Comparison of ENCODE assay signal across 31 cellular contexts in genomic region chr11:70304208-70304603, GRCh38.
"Had no signal": no experiment of that assay in that cellular context is flagged by ENCODE, and none has a peak within 500 bp of the region (broad histone marks: within the 10 kb centered on the region; RNA-seq: fewer than 3 reads in every experiment).

No MANE protein-coding gene starts in this region.

- H3K27me3 ChIP-seq: brain microvascular endothelial cell, dorsolateral prefrontal cortex, esophagus squamous epithelium, gastroesophageal sphincter, heart right ventricle, hepatocyte had no signal

- H3K4me3 Mint-ChIP-seq: activated CD4-positive, alpha-beta memory T cell treated with anti-CD3 and anti-CD28 coated beads, Interleukin-2, amount 10 ng/mL, durations not matched to agents 7 days and 5 days; activated CD4-positive, alpha-beta T cell treated with anti-CD3 and anti-CD28 coated beads, Interleukin-2, amount 10 ng/mL, durations not matched to agents 7 days and 5 days; activated naive CD4-positive, alpha-beta T cell treated with anti-CD3 and anti-CD28 coated beads for 36 hours; activated naive CD4-positive, alpha-beta T cell treated with anti-CD3 and anti-CD28 coated beads, Interleukin-2, amount 50 U/mL, for 24 hours; activated naive CD8-positive, alpha-beta T cell treated with anti-CD3 and anti-CD28 coated beads for 36 hours; activated T-cell treated with anti-CD3 and anti-CD28 coated beads, Interleukin-2, amount 50 U/mL, for 24 hours; activated T-cell treated with anti-CD3 and anti-CD28 coated beads, Interleukin-2, amount 50 U/mL, for 72 hours; central memory CD8-positive, alpha-beta T cell; dendritic cell treated with granulocyte-macrophage colony-stimulating factor and Interleukin-4, amounts not matched to agents 40 ng/mL and 50 ng/mL, for 4 days; T-helper 17 cell; T-helper 2 cell treated with Interferon-gamma antibody and Interleukin-4, amounts not matched to agents 5 μg/mL and 100 μg/mL, for 36 hours had no signal

- H3K4me3 ChIP-seq: coronary artery, dorsolateral prefrontal cortex, esophagus squamous epithelium, gastroesophageal sphincter, heart right ventricle, hepatocyte had no signal

- H3K27ac Mint-ChIP-seq: activated CD4-positive, alpha-beta memory T cell treated with anti-CD3 and anti-CD28 coated beads, Interleukin-2, amount 10 ng/mL, durations not matched to agents 7 days and 5 days; activated CD4-positive, alpha-beta T cell treated with anti-CD3 and anti-CD28 coated beads, Interleukin-2, amount 10 ng/mL, durations not matched to agents 7 days and 5 days; activated naive CD4-positive, alpha-beta T cell treated with anti-CD3 and anti-CD28 coated beads for 36 hours; activated naive CD4-positive, alpha-beta T cell treated with anti-CD3 and anti-CD28 coated beads, Interleukin-2, amount 50 U/mL, for 24 hours; activated naive CD8-positive, alpha-beta T cell treated with anti-CD3 and anti-CD28 coated beads for 36 hours; activated T-cell treated with anti-CD3 and anti-CD28 coated beads, Interleukin-2, amount 50 U/mL, for 24 hours; activated T-cell treated with anti-CD3 and anti-CD28 coated beads, Interleukin-2, amount 50 U/mL, for 72 hours; dendritic cell treated with granulocyte-macrophage colony-stimulating factor and Interleukin-4, amounts not matched to agents 40 ng/mL and 50 ng/mL, for 4 days; T-helper 17 cell; T-helper 2 cell treated with Interferon-gamma antibody and Interleukin-4, amounts not matched to agents 5 μg/mL and 100 μg/mL, for 36 hours had no signal

- H2AFZ ChIP-seq: hepatocyte had no signal

- H3K9me3 Mint-ChIP-seq: activated CD4-positive, alpha-beta memory T cell treated with anti-CD3 and anti-CD28 coated beads, Interleukin-2, amount 10 ng/mL, durations not matched to agents 7 days and 5 days; activated CD4-positive, alpha-beta T cell treated with anti-CD3 and anti-CD28 coated beads, Interleukin-2, amount 10 ng/mL, durations not matched to agents 7 days and 5 days; activated naive CD4-positive, alpha-beta T cell treated with anti-CD3 and anti-CD28 coated beads for 36 hours; activated naive CD4-positive, alpha-beta T cell treated with anti-CD3 and anti-CD28 coated beads, Interleukin-2, amount 50 U/mL, for 24 hours; activated naive CD8-positive, alpha-beta T cell treated with anti-CD3 and anti-CD28 coated beads for 36 hours; activated T-cell treated with anti-CD3 and anti-CD28 coated beads, Interleukin-2, amount 50 U/mL, for 24 hours; activated T-cell treated with anti-CD3 and anti-CD28 coated beads, Interleukin-2, amount 50 U/mL, for 72 hours; central memory CD8-positive, alpha-beta T cell; dendritic cell treated with granulocyte-macrophage colony-stimulating factor and Interleukin-4, amounts not matched to agents 40 ng/mL and 50 ng/mL, for 4 days; T-helper 2 cell treated with Interferon-gamma antibody and Interleukin-4, amounts not matched to agents 5 μg/mL and 100 μg/mL, for 36 hours had no signal

- ATAC-seq: activated T-cell treated with anti-CD3 and anti-CD28 coated beads, Interleukin-2, amount 50 U/mL, for 72 hours; gastroesophageal sphincter; T-helper 17 cell had no signal

- H3K27me3 Mint-ChIP-seq: activated CD4-positive, alpha-beta memory T cell treated with anti-CD3 and anti-CD28 coated beads, Interleukin-2, amount 10 ng/mL, durations not matched to agents 7 days and 5 days; activated CD4-positive, alpha-beta T cell treated with anti-CD3 and anti-CD28 coated beads, Interleukin-2, amount 10 ng/mL, durations not matched to agents 7 days and 5 days; activated naive CD4-positive, alpha-beta T cell treated with anti-CD3 and anti-CD28 coated beads, Interleukin-2, amount 50 U/mL, for 24 hours; activated naive CD8-positive, alpha-beta T cell treated with anti-CD3 and anti-CD28 coated beads for 36 hours; activated T-cell treated with anti-CD3 and anti-CD28 coated beads, Interleukin-2, amount 50 U/mL, for 24 hours; central memory CD8-positive, alpha-beta T cell; dendritic cell treated with granulocyte-macrophage colony-stimulating factor and Interleukin-4, amounts not matched to agents 40 ng/mL and 50 ng/mL, for 4 days; T-helper 17 cell had no signal

- H3K27ac ChIP-seq: brain microvascular endothelial cell, dorsolateral prefrontal cortex, heart right ventricle, hepatocyte had no signal

- FAIRE-seq: astrocyte, bronchial epithelial cell had no signal

- H3K4me1 Mint-ChIP-seq: activated CD4-positive, alpha-beta memory T cell treated with anti-CD3 and anti-CD28 coated beads, Interleukin-2, amount 10 ng/mL, durations not matched to agents 7 days and 5 days; activated CD4-positive, alpha-beta T cell treated with anti-CD3 and anti-CD28 coated beads, Interleukin-2, amount 10 ng/mL, durations not matched to agents 7 days and 5 days; activated naive CD4-positive, alpha-beta T cell treated with anti-CD3 and anti-CD28 coated beads, Interleukin-2, amount 50 U/mL, for 24 hours had no signal

- H3K4me2 ChIP-seq: hepatocyte had no signal

- H3K9me3 ChIP-seq: esophagus squamous epithelium, gastroesophageal sphincter, heart right ventricle had no signal

- DNase-seq: activated CD4-positive, alpha-beta memory T cell treated with anti-CD3 and anti-CD28 coated beads, Interleukin-2, amount 10 ng/mL, durations not matched to agents 7 days and 5 days; activated CD4-positive, alpha-beta T cell treated with anti-CD3 and anti-CD28 coated beads for 1 hour; activated CD4-positive, alpha-beta T cell treated with anti-CD3 and anti-CD28 coated beads for 4 hours; activated CD4-positive, alpha-beta T cell treated with anti-CD3 and anti-CD28 coated beads, Interleukin-2, amount 10 ng/mL, durations not matched to agents 7 days and 5 days; activated CD4-positive, alpha-beta T cell treated with anti-CD3 and anti-CD28 coated beads, Interleukin-2, amount 50 U/mL, for 4 hours; activated CD8-positive, alpha-beta memory T cell treated with anti-CD3 and anti-CD28 coated beads, Interleukin-2, amount 50 U/mL, for 48 hours; activated naive CD4-positive, alpha-beta T cell treated with anti-CD3 and anti-CD28 coated beads for 36 hours; activated naive CD8-positive, alpha-beta T cell treated with anti-CD3 and anti-CD28 coated beads for 36 hours; activated T-cell treated with anti-CD3 and anti-CD28 coated beads for 4 hours; activated T-cell treated with anti-CD3 and anti-CD28 coated beads, Interleukin-2, amount 50 U/mL, for 24 hours; activated T-cell treated with anti-CD3 and anti-CD28 coated beads, Interleukin-2, amount 50 U/mL, for 72 hours; amniotic stem cell; anterior cingulate cortex; brain microvascular endothelial cell; dorsolateral prefrontal cortex; effector memory CD4-positive, alpha-beta T cell; erythroblast; esophagus squamous epithelium; foreskin melanocyte; heart right ventricle; T-helper 1 cell; T-helper 17 cell had no signal
